ENCODE assay signal across 17 cellular contexts in the genomic region with DNA sequence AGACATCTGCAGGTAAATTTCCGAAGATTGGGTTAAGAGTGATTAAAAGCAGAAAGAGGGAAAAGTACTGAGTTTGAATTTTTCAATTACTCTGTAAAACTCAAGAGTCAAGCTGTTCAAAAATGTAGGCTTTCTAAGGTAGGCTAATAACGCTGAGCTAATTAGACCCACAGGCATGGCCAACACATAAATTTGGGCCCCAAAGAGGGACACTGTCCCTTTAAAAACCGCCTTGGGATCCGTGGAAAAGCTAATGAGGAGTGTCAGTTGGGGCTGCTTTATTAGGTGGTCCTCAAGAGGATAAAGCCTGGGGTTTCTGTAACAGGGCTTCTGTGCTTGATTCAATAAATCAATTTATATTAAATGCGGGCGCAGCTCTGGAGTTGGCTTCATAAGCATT.
DNase-seq lines count a peak whose midpoint lies in the region; ATAC-seq and TF ChIP-seq lines count a peak whose summit lies in the region.
"Had no signal": no experiment of that assay in that cellular context is flagged by ENCODE, and none has a peak within 500 bp of the region (broad histone marks: within the 10 kb centered on the region; RNA-seq: fewer than 3 reads in every experiment).

No MANE protein-coding gene starts in this region.

- no peak for ATAC-seq in HG03139 (IDR thresholded peaks at IDR 0.05; ENCODE audit: unreplicated experiment)
- no peak for ATAC-seq in HG03280 (IDR thresholded peaks at IDR 0.05; ENCODE audit: unreplicated experiment)

- DNase-seq in Caco-2, result no peak
- no peak for DNase-seq in SK-N-MC (ENCODE audit: low read depth, low spot score)
- DNase-seq in mesenchymal stem cell, result no peak
- DNase-seq in retina, result peak; percentile 61
- no peak for DNase-seq in NCI-H146 (lab: John Stamatoyannopoulos, UW)
- DNase-seq: AML-193, HFFc6, NCI-H1105 treated with DMSO at 0.1 percent for 48 hours, NCI-H187 treated with DMSO at 0.1 percent for 48 hours, NCI-H345 had no signal

- POLR2A ChIA-PET in Caco-2 (lab: Charles Lee), result no interaction called here

- H2BK120ac ChIP-seq in mesenchymal stem cell (ENCODE audit: low read depth, low read length), result no peak overlapping the region

- H3K14ac ChIP-seq in mesenchymal stem cell (ENCODE audit: low read length in 2 of 2), result no peak overlapping the region

- intact Hi-C loops in Caco-2 (cut with micrococcal nuclease; ENCODE audit: unreplicated experiment), result no loop called here

- H3K18ac ChIP-seq in mesenchymal stem cell (ENCODE audit: low read depth in 1 of 2, low read length in 2 of 2), result no peak overlapping the region

- H2AK5ac ChIP-seq in mesenchymal stem cell (ENCODE audit: low read length, severe bottlenecking), result peak overlapping the region; percentile 72

- peak overlapping the region; percentile 30 for H3K27ac Mint-ChIP-seq in Caco-2 (ENCODE audit: unreplicated experiment)
- H3K27ac Mint-ChIP-seq: HFFc6, IgD-negative memory B cell had no signal

- H3K4me1 ChIP-seq in Caco-2, result no peaks in the 10 kb centered on the region
- peaks cover 22% of the 10 kb centered on the region for H3K4me1 ChIP-seq in mesenchymal stem cell (ENCODE audit: control insufficient read depth, insufficient read depth, low read depth, low read length)

- H3K79me1 ChIP-seq in mesenchymal stem cell (replicated peaks; ENCODE audit: low read length, poor library complexity, severe bottlenecking), result peaks cover 2% of the 10 kb centered on the region

- no peak overlapping the region for H4K8ac ChIP-seq in mesenchymal stem cell (ENCODE audit: low read length)

- WGBS in mesenchymal stem cell, result 90% methylated on average over 6 of the region's 6 CpGs

- no peaks in the 10 kb centered on the region for H3K9me3 ChIP-seq in Caco-2
- H3K9me3 ChIP-seq in SK-N-MC (ENCODE audit: low read depth, low read length), result no peaks in the 10 kb centered on the region
- no peaks in the 10 kb centered on the region for H3K9me3 ChIP-seq in mesenchymal stem cell (ENCODE audit: control insufficient read depth, low read length)
- H3K9me3 ChIP-seq: SJSA1 had no signal

- H3K4me2 ChIP-seq in mesenchymal stem cell (ENCODE audit: low read length, poor library complexity, severe bottlenecking), result no peak overlapping the region

- no peak overlapping the region for H2AFZ ChIP-seq in mesenchymal stem cell (ENCODE audit: low read depth, low read length)

- CTCF ChIA-PET in Caco-2 (lab: Charles Lee), result no interaction called here

- H3K36me3 Mint-ChIP-seq in Caco-2 (ENCODE audit: insufficient read depth, unreplicated experiment), result peaks cover 97% of the 10 kb centered on the region
- H3K36me3 Mint-ChIP-seq: IgD-negative memory B cell had no signal

- no peak overlapping the region for H2BK5ac ChIP-seq in mesenchymal stem cell (ENCODE audit: low read depth, low read length, poor library complexity, severe bottlenecking)

- H3K4me3 ChIP-seq in Caco-2 (ENCODE audit: low read depth, low read length), result no peak overlapping the region
- H3K4me3 ChIP-seq in SK-N-MC, result no peak overlapping the region
- no peak overlapping the region for H3K4me3 ChIP-seq in mesenchymal stem cell (ENCODE audit: insufficient read depth in 1 of 2, low read depth in 1 of 2, low read length in 2 of 2)
- H3K4me3 ChIP-seq: SJSA1 had no signal

- H3K9ac ChIP-seq in SK-N-MC (ENCODE audit: insufficient read length) (no peak overlapping the region), mesenchymal stem cell (ENCODE audit: low read length) (peak overlapping the region; percentile 82)

- H3K36me3 ChIP-seq in Caco-2 (ENCODE audit: control insufficient read depth, insufficient read depth, low read length) (peaks cover 1% of the 10 kb centered on the region; the same call in 1 of the 2 replicates), SK-N-MC (ENCODE audit: insufficient read depth, low read length) (no peaks in the 10 kb centered on the region), mesenchymal stem cell (ENCODE audit: control insufficient read depth in 1 of 2, insufficient read depth in 2 of 2, low read depth in 1 of 2, low read length in 2 of 2) (no peaks in the 10 kb centered on the region)
- H3K36me3 ChIP-seq: SJSA1 had no signal

- no peaks in the 10 kb centered on the region for H3K27me3 Mint-ChIP-seq in Caco-2 (ENCODE audit: insufficient read depth, unreplicated experiment)
- H3K27me3 Mint-ChIP-seq: IgD-negative memory B cell had no signal

- H4K91ac ChIP-seq in mesenchymal stem cell (ENCODE audit: low read length), result no peak overlapping the region

- TF ChIP-seq CTCF in Caco-2 (IDR thresholded peaks at IDR 0.05; ENCODE audit: insufficient read depth in 1 of 2, low read depth in 1 of 2, low read length in 1 of 2, severe bottlenecking in 1 of 2, unreplicated experiment in 1 of 2), result no peak

- H3K4me3 Mint-ChIP-seq in Caco-2 (ENCODE audit: unreplicated experiment), result no peak overlapping the region
- H3K4me3 Mint-ChIP-seq: CD14-positive monocyte, HFFc6, IgD-negative memory B cell had no signal

- no peaks in the 10 kb centered on the region for H3K4me1 Mint-ChIP-seq in Caco-2 (ENCODE audit: low read depth, unreplicated experiment)
- H3K4me1 Mint-ChIP-seq: IgD-negative memory B cell had no signal

- H2BK12ac ChIP-seq in mesenchymal stem cell (ENCODE audit: low read length in 2 of 2), result no peak overlapping the region

- H3K23ac ChIP-seq in mesenchymal stem cell (ENCODE audit: low read length in 2 of 2), result no peak overlapping the region

- H2BK15ac ChIP-seq in mesenchymal stem cell (ENCODE audit: low read depth, poor library complexity, severe bottlenecking), result no peak overlapping the region

- no peak overlapping the region for H3K4ac ChIP-seq in mesenchymal stem cell (ENCODE audit: low read depth in 1 of 2, low read length in 2 of 2)

- H3K27ac ChIP-seq in SK-N-MC (peak overlapping the region; percentile 37; the same call in 1 of the 2 replicates), mesenchymal stem cell (ENCODE audit: low read length, poor library complexity, severe bottlenecking) (peak overlapping the region; percentile 24)
- H3K27ac ChIP-seq: HL-60, RWPE1, SJSA1 had no signal

- no peaks in the 10 kb centered on the region for H3K9me3 Mint-ChIP-seq in Caco-2 (ENCODE audit: unreplicated experiment)
- H3K9me3 Mint-ChIP-seq: CD14-positive monocyte, HFFc6, IgD-negative memory B cell had no signal

- H3K27me3 ChIP-seq in Caco-2 (replicated peaks; ENCODE audit: control insufficient read depth, insufficient read depth, low read length) (no peaks in the 10 kb centered on the region), mesenchymal stem cell (ENCODE audit: control insufficient read depth in 1 of 2, insufficient read depth in 1 of 2, low read length in 2 of 2) (no peaks in the 10 kb centered on the region)
- H3K27me3 ChIP-seq: SJSA1 had no signal

- BruUV-seq in Caco-2 (replicated peaks; lab: Mats Ljungman, UMichigan), result no TSS peak
